In genomic region chr6:35727935-35728662, GRCh38 we compare ENCODE assay signal across 8 cellular contexts. TPM values are rescaled to one million over a fixed set of nuclear protein-coding genes. Genes with fewer than 3 reads are reported as not detected.
DNase-seq lines count a peak whose midpoint lies in the region; ATAC-seq and FAIRE-seq lines count a peak whose summit lies in the region.

No MANE protein-coding gene starts in this region.

- peak overlapping the region; percentile 72 for H3K4me3 ChIP-seq in mesendoderm (ENCODE audit: low read length)

- H3K79me1 ChIP-seq in mesendoderm (ENCODE audit: low read length) = no peaks in the 10 kb centered on the region

- peak overlapping the region; percentile 94 for H3K56ac ChIP-seq in mesendoderm (ENCODE audit: low read length)

- peak; percentile 97 for DNase-seq in Ammon's horn (ENCODE audit: low spot score)
- DNase-seq in GM19239 (ENCODE audit: insufficient read length, low spot score) = peak; percentile 57
- DNase-seq in HK-2 (ENCODE audit: unreplicated experiment) = peak; percentile 85
- DNase-seq in NOMO-1 (lab: John Stamatoyannopoulos, UW; ENCODE audit: unreplicated experiment in 2 of 2) = peak; percentile 93 to 94
- DNase-seq in activated CD8-positive, alpha-beta memory T cell treated with anti-CD3 and anti-CD28 coated beads, Interleukin-2, amount 10 ng/mL, durations not matched to agents 7 days and 5 days = peak; percentile 94
- peak; percentile 80 to 87 (median 80) for DNase-seq in effector memory CD8-positive, alpha-beta T cell
- DNase-seq in mesendoderm = peak; percentile 81
- peak; percentile 66 for DNase-seq in stimulated activated CD8-positive, alpha-beta memory T cell treated with anti-CD3 and anti-CD28 coated beads, Interleukin-12 subunit alpha, Interleukin-12 subunit beta, amount 100 ng/mL, for 24 hours (ENCODE audit: extremely low read depth)

- H4K8ac ChIP-seq in mesendoderm (ENCODE audit: low read depth, low read length) = no peak overlapping the region

- H3K9ac ChIP-seq in mesendoderm (ENCODE audit: low read length) = peak overlapping the region; percentile 86

- peak overlapping the region; percentile 32 for H3K23ac ChIP-seq in mesendoderm (ENCODE audit: low read length)

- H3K27ac ChIP-seq in mesendoderm (ENCODE audit: low read depth, low read length) = no peak overlapping the region

- H3K27me3 ChIP-seq in mesendoderm (ENCODE audit: insufficient read depth, low read length, poor library complexity) = no peaks in the 10 kb centered on the region

- no CpG with 5 or more reads among the region's 57 CpGs for WGBS in mesendoderm (ENCODE audit: extremely low coverage, insufficient coverage, low lambda C conversion rate)

- H3K4me1 ChIP-seq in mesendoderm (ENCODE audit: control insufficient read depth, low read depth, low read length) = peaks cover 19% of the 10 kb centered on the region

- peak; percentile 65 for FAIRE-seq in GM19239 (lab: Jason Lieb, UNC)

- peak overlapping the region; percentile 96 for H3K27ac Mint-ChIP-seq in activated CD8-positive, alpha-beta memory T cell treated with anti-CD3 and anti-CD28 coated beads, Interleukin-2, amount 10 ng/mL, durations not matched to agents 7 days and 5 days
- H3K27ac Mint-ChIP-seq in effector memory CD8-positive, alpha-beta T cell = peak overlapping the region; percentile 87 to 95

- H2AK5ac ChIP-seq in mesendoderm (ENCODE audit: low read length) = no peak overlapping the region

- peak overlapping the region; percentile 90 for H3K4me2 ChIP-seq in mesendoderm (ENCODE audit: low read length)

- peak overlapping the region; percentile 62 for H2BK5ac ChIP-seq in mesendoderm (ENCODE audit: low read length)

- peak overlapping the region; percentile 47 for H3K4ac ChIP-seq in mesendoderm (ENCODE audit: low read depth, low read length)

- CTCF ChIA-PET in activated CD8-positive, alpha-beta memory T cell treated with anti-CD3 and anti-CD28 coated beads, Interleukin-2, amount 10 ng/mL, durations not matched to agents 7 days and 5 days (lab: Charles Lee) = interaction anchor here (0.7 to 15.3 kb wide), 12 partner anchors 8 to 260 kb away, joined by 3 to 195 read pairs (median 4); partner anchors contain the start of genes ARMC12, FKBP5 and RPL10A

- peaks cover 67% of the 10 kb centered on the region for H3K4me1 Mint-ChIP-seq in activated CD8-positive, alpha-beta memory T cell treated with anti-CD3 and anti-CD28 coated beads, Interleukin-2, amount 10 ng/mL, durations not matched to agents 7 days and 5 days
- peaks cover 56 to 83% of the 10 kb centered on the region in 2 donors for H3K4me1 Mint-ChIP-seq in effector memory CD8-positive, alpha-beta T cell (ENCODE audit: low read depth in 2 of 2)

- peak overlapping the region; percentile 52 for H3K18ac ChIP-seq in mesendoderm (ENCODE audit: low read length)

- no peaks in the 10 kb centered on the region for H3K79me2 ChIP-seq in mesendoderm (ENCODE audit: control insufficient read depth, insufficient read depth, low read length)

- no peaks in the 10 kb centered on the region for H3K36me3 Mint-ChIP-seq in activated CD8-positive, alpha-beta memory T cell treated with anti-CD3 and anti-CD28 coated beads, Interleukin-2, amount 10 ng/mL, durations not matched to agents 7 days and 5 days
- H3K36me3 Mint-ChIP-seq in effector memory CD8-positive, alpha-beta T cell (ENCODE audit: insufficient read depth) = peaks cover 19% of the 10 kb centered on the region

- H4K5ac ChIP-seq in mesendoderm (ENCODE audit: low read length) = no peak overlapping the region

- peak; percentile 58 for ATAC-seq in activated CD8-positive, alpha-beta memory T cell treated with anti-CD3 and anti-CD28 coated beads, Interleukin-2, amount 10 ng/mL, durations not matched to agents 7 days and 5 days
- peak; percentile 70 for ATAC-seq in effector memory CD8-positive, alpha-beta T cell (replicated peaks)

- peak overlapping the region; percentile 64 for H3K4me3 Mint-ChIP-seq in activated CD8-positive, alpha-beta memory T cell treated with anti-CD3 and anti-CD28 coated beads, Interleukin-2, amount 10 ng/mL, durations not matched to agents 7 days and 5 days
- H3K4me3 Mint-ChIP-seq in effector memory CD8-positive, alpha-beta T cell = peak overlapping the region; percentile 80 to 86

- H2BK120ac ChIP-seq in mesendoderm (ENCODE audit: low read depth, low read length) = peak overlapping the region; percentile 5

- H3K27me3 Mint-ChIP-seq in activated CD8-positive, alpha-beta memory T cell treated with anti-CD3 and anti-CD28 coated beads, Interleukin-2, amount 10 ng/mL, durations not matched to agents 7 days and 5 days = no peaks in the 10 kb centered on the region
- no peaks in the 10 kb centered on the region for H3K27me3 Mint-ChIP-seq in effector memory CD8-positive, alpha-beta T cell

- no peaks in the 10 kb centered on the region for H3K9me3 Mint-ChIP-seq in activated CD8-positive, alpha-beta memory T cell treated with anti-CD3 and anti-CD28 coated beads, Interleukin-2, amount 10 ng/mL, durations not matched to agents 7 days and 5 days (ENCODE audit: low read depth)
- H3K9me3 Mint-ChIP-seq in effector memory CD8-positive, alpha-beta T cell = no peaks in the 10 kb centered on the region

- no peak overlapping the region for H2BK15ac ChIP-seq in mesendoderm (replicated peaks; ENCODE audit: low read depth)

- no peaks in the 10 kb centered on the region for H3K36me3 ChIP-seq in mesendoderm (ENCODE audit: control insufficient read depth, insufficient read depth, low read length)

RNA-seq across cellular contexts. Expression of gene ARMC12, which starts 8.7 kb away (rescaled TPM):
- under 1 TPM; 0.45 to 0.96 TPM for total RNA-seq in activated CD8-positive, alpha-beta memory T cell treated with anti-CD3 and anti-CD28 coated beads, Interleukin-2, amount 10 ng/mL, durations not matched to agents 7 days and 5 days
- polyA plus RNA-seq in mesendoderm (2013, experiment 1 of 2) = 0.31 TPM
- polyA plus RNA-seq in mesendoderm (2013, experiment 2 of 2) = 0.29 TPM

RNA-seq across cellular contexts. Expression of gene FKBP5, which starts 39.4 kb away (rescaled TPM):
- total RNA-seq in activated CD8-positive, alpha-beta memory T cell treated with anti-CD3 and anti-CD28 coated beads, Interleukin-2, amount 10 ng/mL, durations not matched to agents 7 days and 5 days = 10 to 100 TPM; 53.8 to 70.6 TPM
- 38.7 TPM for polyA plus RNA-seq in mesendoderm (2013, experiment 1 of 2)
- 38.4 TPM for polyA plus RNA-seq in mesendoderm (2013, experiment 2 of 2)

RNA-seq across cellular contexts. Expression of gene CLPSL2, which starts 48.3 kb away (rescaled TPM):
- total RNA-seq in activated CD8-positive, alpha-beta memory T cell treated with anti-CD3 and anti-CD28 coated beads, Interleukin-2, amount 10 ng/mL, durations not matched to agents 7 days and 5 days = not detected
- polyA plus RNA-seq in mesendoderm (2013, experiment 1 of 2) = 1.7 TPM
- 1.6 TPM for polyA plus RNA-seq in mesendoderm (2013, experiment 2 of 2)

RNA-seq across cellular contexts. Expression of gene CLPSL1, which starts 52.7 kb away (rescaled TPM):
- not detected for total RNA-seq in activated CD8-positive, alpha-beta memory T cell treated with anti-CD3 and anti-CD28 coated beads, Interleukin-2, amount 10 ng/mL, durations not matched to agents 7 days and 5 days
- polyA plus RNA-seq in mesendoderm (2013, experiment 1 of 2) = not detected
- polyA plus RNA-seq in mesendoderm (2013, experiment 2 of 2) = not detected
